Comparison of ENCODE assay signal across 8 cellular contexts in the genomic region with DNA sequence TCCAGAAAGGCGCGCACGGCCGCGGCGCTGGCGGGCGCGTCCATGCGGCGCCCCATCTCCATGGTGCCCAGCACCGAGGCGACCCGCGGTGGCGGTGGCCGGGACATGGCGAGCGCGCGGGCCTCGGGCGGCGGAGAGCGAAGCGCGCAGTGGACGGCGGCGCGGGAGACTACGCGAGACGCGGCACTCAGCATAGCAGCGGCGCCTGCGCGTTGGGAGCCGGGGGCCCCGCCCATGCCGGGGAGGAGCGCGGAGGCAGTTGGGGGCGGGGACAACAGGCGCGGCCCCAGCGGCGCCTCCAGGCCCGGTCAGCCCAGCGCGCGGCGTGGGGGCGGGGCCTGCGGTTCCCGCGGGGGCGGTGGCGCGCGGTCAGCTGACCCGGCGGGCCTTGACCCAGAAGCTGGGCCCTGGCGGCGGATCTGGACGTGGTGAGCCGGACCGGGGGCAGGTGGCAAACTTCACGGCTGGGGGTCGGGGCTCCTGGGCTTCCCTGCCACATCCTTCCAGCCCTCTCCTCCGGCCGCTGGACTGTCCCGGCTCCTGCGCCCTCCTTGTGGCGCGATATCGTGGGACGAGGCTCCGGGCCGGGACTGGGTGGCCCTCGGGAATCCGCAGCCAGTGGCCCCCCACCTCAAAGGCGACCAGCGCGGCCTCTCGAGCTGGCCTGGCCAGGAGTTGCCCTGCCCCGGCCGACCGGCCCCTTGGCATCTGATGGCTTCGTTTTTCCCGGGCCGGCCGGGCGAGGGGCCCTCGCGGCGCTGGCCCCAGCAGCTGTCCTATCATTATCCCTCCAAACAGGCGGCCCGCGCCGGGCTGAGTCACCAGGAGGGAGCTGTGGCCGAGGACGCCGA. TPM values are rescaled to one million over a fixed set of nuclear protein-coding genes. Genes with fewer than 3 reads are reported as not detected.
DNase-seq lines count a peak whose midpoint lies in the region; ATAC-seq and TF ChIP-seq lines count a peak whose summit lies in the region.

A gene (minus strand): TSS at position 214 of the 851 bp plus-strand sequence. CDS start 20 bp downstream, at position 194.
A gene with protein sequence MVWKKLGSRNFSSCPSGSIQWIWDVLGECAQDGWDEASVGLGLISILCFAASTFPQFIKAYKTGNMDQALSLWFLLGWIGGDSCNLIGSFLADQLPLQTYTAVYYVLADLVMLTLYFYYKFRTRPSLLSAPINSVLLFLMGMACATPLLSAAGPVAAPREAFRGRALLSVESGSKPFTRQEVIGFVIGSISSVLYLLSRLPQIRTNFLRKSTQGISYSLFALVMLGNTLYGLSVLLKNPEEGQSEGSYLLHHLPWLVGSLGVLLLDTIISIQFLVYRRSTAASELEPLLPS (plus strand): TSS at position 396 of the 851 bp plus-strand sequence. CDS start 5,352 bp downstream, outside the sequence.

- intact Hi-C loops in esophagus muscularis mucosa (cut with DNase I) = no loop called here

- WGBS in esophagus muscularis mucosa = 0% methylated on average over 13 of the region's 105 CpGs

- peak within 1 kb of the TSS; percentile 71 to 91 (median 80) for H3K4me3 ChIP-seq in esophagus muscularis mucosa
- H3K4me3 ChIP-seq in muscle layer of duodenum (ENCODE audit: low read depth in 1 of 2, low read length in 2 of 2) = peak within 1 kb of the TSS; percentile 81 to 89

- in situ Hi-C loops in KBM-7 (cut with MboI; ENCODE audit: low pct_unique_long_range_greater_than_20kb, low sequenced_read_pairs) = no loop called here

- peak; percentile 64 for ATAC-seq in GM21723 (IDR thresholded peaks at IDR 0.05; ENCODE audit: unreplicated experiment)

- peaks cover 5 to 16% (median 15%) of the 10 kb centered on the region in 4 donors for H3K36me3 ChIP-seq in esophagus muscularis mucosa
- peaks cover 14% of the 10 kb centered on the region in 2 donors for H3K36me3 ChIP-seq in muscle layer of duodenum (ENCODE audit: control insufficient read depth in 1 of 2, insufficient read depth in 2 of 2, low read length in 2 of 2)

- peak within 1 kb of the TSS; percentile 84 to 93 (median 89) for H3K27ac ChIP-seq in esophagus muscularis mucosa (replicated peaks in 1 of 4)
- H3K27ac ChIP-seq in muscle layer of duodenum (ENCODE audit: low read length) = peak within 1 kb of the TSS; percentile 60

- TF ChIP-seq EP300 in esophagus muscularis mucosa (IDR thresholded peaks at IDR 0.05) = no peak

- H3K27me3 ChIP-seq in esophagus muscularis mucosa (no peaks in the 10 kb centered on the region), muscle layer of duodenum (ENCODE audit: low read depth, low read length) (no peaks in the 10 kb centered on the region)

- peak in 2 of 3 experiments; percentile 10 to 39 for TF ChIP-seq CTCF in esophagus muscularis mucosa (IDR thresholded peaks at IDR 0.05)

- DNase-seq in DMS53 (lab: John Stamatoyannopoulos, UW) = peak; percentile 97
- DNase-seq in KBM-7 = peak; percentile 87
- DNase-seq in activated T-helper 1 cell treated with Interleukin-2 at 50 U/mL for 16 hours (ENCODE audit: low read depth) = peak; percentile 88
- DNase-seq in esophagus muscularis mucosa (ENCODE audit: extremely low spot score) = peak; percentile 95
- DNase-seq in stimulated activated CD8-positive, alpha-beta memory T cell treated with anti-CD3 and anti-CD28 coated beads, Interleukin-7, amount 100 ng/mL, for 24 hours (ENCODE audit: low read depth) = peak; percentile 77

- H3K9me3 ChIP-seq in esophagus muscularis mucosa (no peaks in the 10 kb centered on the region), muscle layer of duodenum (ENCODE audit: control insufficient read depth in 1 of 2, low read length in 2 of 2) (no peaks in the 10 kb centered on the region)

- H3K4me1 ChIP-seq in esophagus muscularis mucosa (peaks cover 17 to 63% (median 57%) of the 10 kb centered on the region in 4 donors), muscle layer of duodenum (ENCODE audit: control insufficient read depth in 1 of 2, insufficient read depth in 2 of 2, low read length in 2 of 2) (peaks cover 11 to 37% of the 10 kb centered on the region in 2 donors)

- peak; percentile 58 for TF ChIP-seq POLR2A in esophagus muscularis mucosa (IDR thresholded peaks at IDR 0.05; ENCODE audit: low read depth)

TF ChIP-seq in PFSK-1, 5 proteins besides CTCF, POLR2A, EP300 and RAD21:
- TF ChIP-seq, protein P1, sequence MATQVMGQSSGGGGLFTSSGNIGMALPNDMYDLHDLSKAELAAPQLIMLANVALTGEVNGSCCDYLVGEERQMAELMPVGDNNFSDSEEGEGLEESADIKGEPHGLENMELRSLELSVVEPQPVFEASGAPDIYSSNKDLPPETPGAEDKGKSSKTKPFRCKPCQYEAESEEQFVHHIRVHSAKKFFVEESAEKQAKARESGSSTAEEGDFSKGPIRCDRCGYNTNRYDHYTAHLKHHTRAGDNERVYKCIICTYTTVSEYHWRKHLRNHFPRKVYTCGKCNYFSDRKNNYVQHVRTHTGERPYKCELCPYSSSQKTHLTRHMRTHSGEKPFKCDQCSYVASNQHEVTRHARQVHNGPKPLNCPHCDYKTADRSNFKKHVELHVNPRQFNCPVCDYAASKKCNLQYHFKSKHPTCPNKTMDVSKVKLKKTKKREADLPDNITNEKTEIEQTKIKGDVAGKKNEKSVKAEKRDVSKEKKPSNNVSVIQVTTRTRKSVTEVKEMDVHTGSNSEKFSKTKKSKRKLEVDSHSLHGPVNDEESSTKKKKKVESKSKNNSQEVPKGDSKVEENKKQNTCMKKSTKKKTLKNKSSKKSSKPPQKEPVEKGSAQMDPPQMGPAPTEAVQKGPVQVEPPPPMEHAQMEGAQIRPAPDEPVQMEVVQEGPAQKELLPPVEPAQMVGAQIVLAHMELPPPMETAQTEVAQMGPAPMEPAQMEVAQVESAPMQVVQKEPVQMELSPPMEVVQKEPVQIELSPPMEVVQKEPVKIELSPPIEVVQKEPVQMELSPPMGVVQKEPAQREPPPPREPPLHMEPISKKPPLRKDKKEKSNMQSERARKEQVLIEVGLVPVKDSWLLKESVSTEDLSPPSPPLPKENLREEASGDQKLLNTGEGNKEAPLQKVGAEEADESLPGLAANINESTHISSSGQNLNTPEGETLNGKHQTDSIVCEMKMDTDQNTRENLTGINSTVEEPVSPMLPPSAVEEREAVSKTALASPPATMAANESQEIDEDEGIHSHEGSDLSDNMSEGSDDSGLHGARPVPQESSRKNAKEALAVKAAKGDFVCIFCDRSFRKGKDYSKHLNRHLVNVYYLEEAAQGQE (IDR thresholded peaks at IDR 0.05; ENCODE audit: insufficient read depth in 1 of 2, low read depth in 2 of 2, low read length in 2 of 2) = no peak; a peak in 1 of 4 replicates
- peak; percentile 87; the same call in 1 of the 2 replicates for TF ChIP-seq TAF1 (IDR thresholded peaks at IDR 0.05; ENCODE audit: borderline replicate concordance, insufficient read depth, low read length)
- TF ChIP-seq SIN3A (IDR thresholded peaks at IDR 0.05; ENCODE audit: borderline replicate concordance, insufficient read depth, low read length) = no peak
- no peak for TF ChIP-seq FOXP2 (optimal IDR thresholded peaks at IDR 0.05; ENCODE audit: borderline replicate concordance, extremely low read depth, extremely low read length, insufficient read depth)
- TF ChIP-seq POLR2AphosphoS5 (IDR thresholded peaks at IDR 0.05; ENCODE audit: low read depth, low read length) = peak; percentile 85

RNA-seq across cellular contexts. Expression of the first gene that starts in this region (rescaled TPM):
- 41.3 TPM for polyA plus RNA-seq in PFSK-1 (2012; ENCODE audit: insufficient read length, low read depth)
- total RNA-seq in esophagus muscularis mucosa = 10 to 100 TPM; 45.2 to 68.2 (median 59.6) TPM

RNA-seq across cellular contexts. Expression of the second gene that starts in this region (rescaled TPM):
- polyA plus RNA-seq in PFSK-1 (2012; ENCODE audit: insufficient read length, low read depth) = 60.5 TPM
- total RNA-seq in esophagus muscularis mucosa = 10 to 100 TPM in 3 of 4 donors, 1 to 10 TPM in 1; 10.0 to 16.5 (median 11.3) TPM

Comparison
In these comparisons a context has a peak if more than half of its experiments do, and no peak if none do; other contexts are left out.
1. Peak in every context shown above with its lines: DNase-seq, ATAC-seq, H3K4me3 ChIP-seq and H3K27ac ChIP-seq.